In genomic region chr21:25734654-25735220, GRCh38 we compare ENCODE assay signal across 8 cellular contexts. TPM values are rescaled to one million over a fixed set of nuclear protein-coding genes. Genes with fewer than 3 reads are reported as not detected.
DNase-seq lines count a peak whose midpoint lies in the region; ATAC-seq, FAIRE-seq and TF ChIP-seq lines count a peak whose summit lies in the region.

Gene ATP5PF (minus strand): TSS chr21:25734904. CDS start chr21:25729794, 5,110 bp downstream.
Gene GABPA (plus strand): TSS chr21:25734972. CDS start chr21:25741599, 6,627 bp downstream.

- H3K27me3 ChIP-seq in H1 (replicated peaks in 1 of 4; ENCODE audit: control insufficient read depth in 3 of 4, extremely low read depth in 1 of 4, insufficient read depth in 3 of 4, low read length in 3 of 4), result no peaks in the 10 kb centered on the region

- H2BK120ac ChIP-seq in H1 (replicated peaks; ENCODE audit: low read depth, low read length), result peak within 1 kb of the TSS; percentile 66

- H3K36me3 ChIP-seq in H1 (ENCODE audit: control insufficient read depth in 2 of 4, insufficient read depth in 4 of 4, low read length in 3 of 4), result peaks cover under 1 to 3% (median 2%) of the 10 kb centered on the region in 4 experiments; a peak in 4 of 8 replicates

- DNase-seq in COLO668 (lab: John Stamatoyannopoulos, UW; ENCODE audit: unreplicated experiment) (peak; percentile 99), HT1080 (ENCODE audit: low read depth) (peak; percentile 97), NOMO-1 treated with DMSO at 0.1 percent for 48 hours (lab: John Stamatoyannopoulos, UW; ENCODE audit: unreplicated experiment) (peak; percentile 96), H1 (ENCODE audit: low read depth in 1 of 2, low spot score in 2 of 2) (peak; percentile 93 to 97), memory B cell (ENCODE audit: low spot score in 2 of 2) (peak; percentile 95 to 98)
- peak; percentile 95 to 96 for DNase-seq in activated CD8-positive, alpha-beta memory T cell treated with anti-CD3 and anti-CD28 coated beads for 4 hours (ENCODE audit: low read depth in 2 of 2)
- DNase-seq in stimulated activated CD8-positive, alpha-beta memory T cell treated with anti-CD3 and anti-CD28 coated beads, Interleukin-12 subunit alpha, Interleukin-12 subunit beta, amount 100 ng/mL, for 24 hours (ENCODE audit: extremely low read depth), result peak; percentile 90

- H3K9me3 ChIP-seq in H1 (ENCODE audit: insufficient read depth in 2 of 2, low read depth in 1 of 2, low read length in 1 of 2), result no peaks in the 10 kb centered on the region

- H3K56ac ChIP-seq in H1 (replicated peaks; ENCODE audit: insufficient read length, low read depth, low read length), result peak within 1 kb of the TSS; percentile 97

- peak within 1 kb of the TSS; percentile 97 for H3K4me3 Mint-ChIP-seq in memory B cell

- peak within 1 kb of the TSS; percentile 100; the same call in 1 of the 2 replicates for H4K8ac ChIP-seq in H1 (ENCODE audit: extremely low read depth, insufficient read depth, low read length)

- peak within 1 kb of the TSS; percentile 85 for H3K18ac ChIP-seq in H1 (ENCODE audit: extremely low read depth, low read length)

- ATAC-seq in GM21360 (IDR thresholded peaks at IDR 0.05; ENCODE audit: unreplicated experiment) (peak; percentile 88), memory B cell (ENCODE audit: low read depth) (peak; percentile 88)

- peaks cover 0 to 3% of the 10 kb centered on the region in 2 experiments for H4K20me1 ChIP-seq in H1 (replicated peaks in 1 of 2; ENCODE audit: control insufficient read depth in 1 of 2, insufficient read depth in 2 of 2, low read length in 2 of 2)

- peaks cover 6 to 82% of the 10 kb centered on the region in 2 experiments for H3K79me2 ChIP-seq in H1 (ENCODE audit: control insufficient read depth in 1 of 2, insufficient read depth in 2 of 2, low read length in 2 of 2)

- no peak for TF ChIP-seq RAD21 in H1 (IDR thresholded peaks at IDR 0.05 in 1 of 2, conservative IDR thresholded peaks at IDR 0.05 in 1 of 2; ENCODE audit: low read depth in 2 of 2, low read length in 2 of 2)

- peak in 1 of 2 experiments; percentile 31; a peak in 1 of 3 replicates for TF ChIP-seq EP300 in H1 (IDR thresholded peaks at IDR 0.05; ENCODE audit: borderline replicate concordance in 1 of 2, low read depth in 2 of 2, low read length in 2 of 2)

- peak in 1 of 2 experiments; percentile 78; a peak in 2 of 3 replicates for TF ChIP-seq POLR2A in H1 (IDR thresholded peaks at IDR 0.05; ENCODE audit: control extremely low read depth in 1 of 2, low read depth in 2 of 2, low read length in 2 of 2)

- peak within 1 kb of the TSS; percentile 64 to 97 (median 90) for H3K4me3 ChIP-seq in H1 (ENCODE audit: extremely low read depth in 1 of 4, insufficient read depth in 2 of 4, low read depth in 3 of 4, low read length in 4 of 4)

- peak within 1 kb of the TSS; percentile 100 for H3K27ac ChIP-seq in H1 (ENCODE audit: low read depth, low read length)

- WGBS in H1 (ENCODE audit: extremely low coverage in 1 of 2, insufficient coverage in 1 of 2, insufficient read length in 1 of 2, insufficient replicate concordance in 2 of 2, low coverage in 1 of 2, low lambda C conversion rate in 2 of 2, missing lambda C conversion rate in 1 of 2), 2 experiments, result 3% methylated on average over 33 of the region's 33 CpGs; no CpG with 5 or more reads in 1 of the 2 experiments

- no peaks in the 10 kb centered on the region for H3K27me3 Mint-ChIP-seq in memory B cell

- H3K23ac ChIP-seq in H1 (ENCODE audit: insufficient read length), result no peak within 1 kb of the TSS

- H3K36me3 Mint-ChIP-seq in memory B cell, result peaks cover 3% of the 10 kb centered on the region

- H3K9ac ChIP-seq in H1 (replicated peaks in 1 of 4; ENCODE audit: extremely low read depth in 1 of 4, low read depth in 3 of 4, low read length in 3 of 4), result peak within 1 kb of the TSS; percentile 91 to 100 (median 100)

- H4K5ac ChIP-seq in H1 (ENCODE audit: insufficient read length, low read depth, low read length), result peak within 1 kb of the TSS; percentile 100

- peak within 1 kb of the TSS; percentile 98 for H2BK5ac ChIP-seq in H1 (ENCODE audit: low read depth, low read length)

- CTCF ChIA-PET in H1 (lab: Charles Lee; ENCODE audit: partially characterized antibody), result interaction anchor here (0.8 to 1.0 kb wide), 3 partner anchors 10 to 126 kb away, joined by 3 to 7 read pairs (median 3); no protein-coding TSS in a partner anchor

- no peak for TF ChIP-seq CTCF in H1 (IDR thresholded peaks at IDR 0.05; ENCODE audit: control extremely low read depth in 1 of 3, insufficient read depth in 1 of 3, low read depth in 1 of 3, low read length in 3 of 3)

- peaks cover 0 to 8% (median 0%) of the 10 kb centered on the region in 4 experiments; a peak in 2 of 7 replicates for H3K4me1 ChIP-seq in H1 (replicated peaks in 1 of 4; ENCODE audit: control insufficient read depth in 3 of 4, insufficient read depth in 4 of 4, low read length in 3 of 4)

- H3K4ac ChIP-seq in H1 (replicated peaks; ENCODE audit: insufficient read length, low read depth, low read length), result peak within 1 kb of the TSS; percentile 73

- peaks cover 8% of the 10 kb centered on the region; the same call in 1 of the 2 replicates for H3K79me1 ChIP-seq in H1 (ENCODE audit: low read depth, low read length)

- H2BK20ac ChIP-seq in H1 (ENCODE audit: low read length), result no peak within 1 kb of the TSS

- POLR2A ChIA-PET in H1 (lab: Charles Lee; ENCODE audit: partially characterized antibody), result interaction anchor here (0.6 to 3.2 kb wide), 12 partner anchors 9 to 264 kb away, joined by 3 to 31 read pairs (median 5); partner anchors contain the start of gene MRPL39

- 0 out of 2 replicates have a peak, but pooled peaks cover 2% of the 10 kb centered on the region for H3K23me2 ChIP-seq in H1 (ENCODE audit: low read depth, low read length)

- FAIRE-seq in H1 (lab: Jason Lieb, UNC), result no peak

- H2AFZ ChIP-seq in H1 (ENCODE audit: low read length), result peak within 1 kb of the TSS; percentile 100

- peak within 1 kb of the TSS; percentile 80; the same call in 1 of the 2 replicates for H2BK12ac ChIP-seq in H1 (ENCODE audit: low read depth, low read length)

- H3K9me3 Mint-ChIP-seq in memory B cell, result no peaks in the 10 kb centered on the region

- peak within 1 kb of the TSS; percentile 99 for H3K27ac Mint-ChIP-seq in memory B cell

- H2AK5ac ChIP-seq in H1 (ENCODE audit: low read depth, low read length), result no peak within 1 kb of the TSS; the same call in 1 of the 2 replicates

- peak within 1 kb of the TSS; percentile 95 for H4K91ac ChIP-seq in H1 (replicated peaks; ENCODE audit: insufficient read length, low read length)

- peaks cover 37% of the 10 kb centered on the region for H3K4me1 Mint-ChIP-seq in memory B cell

- no peak within 1 kb of the TSS for H2BK15ac ChIP-seq in H1 (ENCODE audit: low read length)

- H3K14ac ChIP-seq in H1 (ENCODE audit: insufficient read length), result no peak within 1 kb of the TSS

- peak within 1 kb of the TSS; percentile 28 to 92 for H3K4me2 ChIP-seq in H1 (ENCODE audit: insufficient read depth in 1 of 2, low read depth in 2 of 2, low read length in 2 of 2)

TF ChIP-seq in H1, 55 proteins besides CTCF, POLR2A, EP300 and RAD21 (continues in another document):
- TF ChIP-seq JUND (IDR thresholded peaks at IDR 0.05; ENCODE audit: low read length), result 0 out of 2 replicates have a peak, but pooled peaks have one; percentile 45
- TF ChIP-seq RNF2 (IDR thresholded peaks at IDR 0.05; ENCODE audit: borderline replicate concordance, low read depth, low read length, missing control alignments, poor library complexity, severe bottlenecking), result no peak
- peak; percentile 77 for TF ChIP-seq CREB1 (IDR thresholded peaks at IDR 0.05)
- TF ChIP-seq TCF12 (IDR thresholded peaks at IDR 0.05; ENCODE audit: low read depth, low read length), result 0 out of 2 replicates have a peak, but pooled peaks have one; percentile 26
- no peak for TF ChIP-seq RFX5 (IDR thresholded peaks at IDR 0.05; ENCODE audit: borderline replicate concordance, low read depth, low read length)
- peak; percentile 84 for TF ChIP-seq CHD2 (IDR thresholded peaks at IDR 0.05; ENCODE audit: low read length)
- TF ChIP-seq TBP (IDR thresholded peaks at IDR 0.05; ENCODE audit: low read depth, low read length), result peak; percentile 84
- 0 out of 2 replicates have a peak, but pooled peaks have one; percentile 2 for TF ChIP-seq JUN (IDR thresholded peaks at IDR 0.05; ENCODE audit: low read depth, low read length)
- 0 out of 2 replicates have a peak, but pooled peaks have one; percentile 57 for TF ChIP-seq CHD1 (IDR thresholded peaks at IDR 0.05; ENCODE audit: low read depth, low read length)
- peak; percentile 98 for TF ChIP-seq YY1 (IDR thresholded peaks at IDR 0.05; ENCODE audit: low read depth, low read length)
- TF ChIP-seq NRF1 (IDR thresholded peaks at IDR 0.05; ENCODE audit: low read depth, low read length), result peak; percentile 34
- 0 out of 2 replicates have a peak, but pooled peaks have one; percentile 35 for TF ChIP-seq SIX5 (IDR thresholded peaks at IDR 0.05; ENCODE audit: low read depth, low read length)

RNA-seq across cellular contexts. Expression of gene ATP5PF, which starts in this region (rescaled TPM):
- total RNA-seq in HT1080 (2014; rRNA removed; shearing (Covaris generic)), result 115 and 167 TPM in 2 replicates
- 444 and 447 TPM in 2 replicates for polyA plus RNA-seq in HT1080 (2015; cell fraction: cytosol; rRNA removed)
- 108 and 112 TPM in 2 replicates for polyA plus RNA-seq in HT1080 (2015; cell fraction: nucleus; rRNA removed)
- total RNA-seq in H1 (2021; fragmentation: NEBNext Ultra II Directional; extraction: Animal tissue kit (Norgen Biotek cat#: 25700)), result 131 and 135 TPM in 2 replicates
- polyA plus RNA-seq in H1 (2011; rRNA removed), result 99.6 and 240 TPM in 2 replicates
- 183 TPM for polyA plus RNA-seq in H1 (2011; cell fraction: cytosol; rRNA removed)
- polyA plus RNA-seq in H1 (2011; cell fraction: nucleus; rRNA removed), result 21.8 TPM
- polyA plus RNA-seq in H1 (2012, experiment 1 of 2), result 151 to 192 TPM (median 180 TPM) in 4 replicates
- polyA plus RNA-seq in H1 (2012, experiment 2 of 2), result 210 TPM
- 273 TPM for polyA plus RNA-seq in H1 (2013, experiment 1 of 2)
- polyA plus RNA-seq in H1 (2013, experiment 2 of 2), result 292 TPM
- 26.7 and 28.6 TPM in 2 replicates for polyA minus RNA-seq in H1 (2011; rRNA and poly(A)+ RNA removed)
- polyA minus RNA-seq in H1 (2011; cell fraction: cytosol; rRNA and poly(A)+ RNA removed), result 23.0 TPM
- 15.4 TPM for polyA minus RNA-seq in H1 (2011; cell fraction: nucleus; rRNA and poly(A)+ RNA removed)

RNA-seq across cellular contexts. Expression of gene GABPA, which starts in this region (rescaled TPM):
- 19.6 and 19.7 TPM in 2 replicates for total RNA-seq in HT1080 (2014; rRNA removed; shearing (Covaris generic))
- 18.4 and 24.4 TPM in 2 replicates for polyA plus RNA-seq in HT1080 (2015; cell fraction: cytosol; rRNA removed)
- 34.1 and 40.1 TPM in 2 replicates for polyA plus RNA-seq in HT1080 (2015; cell fraction: nucleus; rRNA removed)
- 22.2 and 22.8 TPM in 2 replicates for total RNA-seq in H1 (2021; fragmentation: NEBNext Ultra II Directional; extraction: Animal tissue kit (Norgen Biotek cat#: 25700))
- polyA plus RNA-seq in H1 (2011; rRNA removed), result 3.2 and 5.2 TPM in 2 replicates
- 9.2 TPM for polyA plus RNA-seq in H1 (2011; cell fraction: cytosol; rRNA removed)
- polyA plus RNA-seq in H1 (2011; cell fraction: nucleus; rRNA removed), result 4.4 TPM
- polyA plus RNA-seq in H1 (2012, experiment 1 of 2), result 5.0 to 13.1 TPM (median 7.4 TPM) in 4 replicates
- 0.70 TPM for polyA plus RNA-seq in H1 (2012, experiment 2 of 2)
- polyA plus RNA-seq in H1 (2013, experiment 1 of 2), result 11.1 TPM
- polyA plus RNA-seq in H1 (2013, experiment 2 of 2), result 10.5 TPM
- polyA minus RNA-seq in H1 (2011; rRNA and poly(A)+ RNA removed), result 15.9 and 35.0 TPM in 2 replicates
- 18.6 TPM for polyA minus RNA-seq in H1 (2011; cell fraction: cytosol; rRNA and poly(A)+ RNA removed)
- 15.4 TPM for polyA minus RNA-seq in H1 (2011; cell fraction: nucleus; rRNA and poly(A)+ RNA removed)

Comparison
In these comparisons a context has a peak if more than half of its experiments do, and no peak if none do; other contexts are left out.
1. Peak in every context shown above with its lines: DNase-seq, ATAC-seq, H3K4me3 ChIP-seq and H3K27ac ChIP-seq.